ENCODE assay signal across 27 cellular contexts in the genomic region with DNA sequence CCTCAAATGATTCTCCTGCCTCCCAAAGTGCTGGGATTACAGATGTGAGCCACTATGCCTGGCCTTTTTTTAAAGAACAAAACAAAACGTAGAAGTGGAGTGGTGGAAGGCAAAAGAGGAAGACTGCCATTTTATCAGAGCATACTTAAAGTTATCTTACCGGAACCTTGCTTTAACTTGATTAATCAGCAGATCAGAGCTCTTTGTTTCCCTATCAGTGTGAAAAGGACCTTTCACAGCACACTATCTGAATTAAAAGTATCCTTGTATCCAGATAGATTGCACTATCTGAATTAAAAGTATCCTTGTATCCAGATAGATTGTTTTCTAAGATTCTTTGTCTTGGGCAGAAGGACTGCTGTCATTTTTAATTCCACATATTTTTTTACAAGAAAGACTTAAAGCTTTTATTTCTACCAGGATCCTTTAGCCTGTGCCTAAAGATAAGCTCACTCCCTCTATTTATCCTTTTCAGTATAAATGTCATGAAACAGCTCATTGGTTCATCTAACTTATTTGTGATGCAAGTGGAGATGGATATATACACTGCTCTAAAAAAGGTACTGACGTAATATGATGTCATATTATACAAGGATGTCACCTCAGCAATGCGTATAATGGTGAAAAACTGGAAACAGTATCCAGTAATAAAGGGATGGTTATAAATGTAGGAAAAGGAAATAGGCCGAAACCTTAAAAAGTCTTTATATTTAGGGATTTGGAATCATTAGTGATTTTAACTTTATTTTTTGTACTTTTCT.
"Had no signal": no experiment of that assay in that cellular context is flagged by ENCODE, and none has a peak within 500 bp of the region (broad histone marks: within the 10 kb centered on the region; RNA-seq: fewer than 3 reads in every experiment).

No MANE protein-coding gene starts in this region.

- H3K27ac ChIP-seq: brain microvascular endothelial cell, esophagus muscularis mucosa, heart left ventricle, ovary, skin epidermis, thyroid gland, upper lobe of left lung, VCaP had no signal

- ATAC-seq: activated CD4-positive, CD25-positive, alpha-beta regulatory T cell treated with anti-CD3 and anti-CD28 coated beads, Interleukin-2, amount 50 U/mL, for 24 hours; foreskin keratinocyte; heart left ventricle; naive thymus-derived CD4-positive, alpha-beta T cell; sciatic nerve had no signal

- H3K4me3 Mint-ChIP-seq: activated CD4-positive, alpha-beta memory T cell treated with anti-CD3 and anti-CD28 coated beads, Interleukin-2, amount 10 ng/mL, durations not matched to agents 7 days and 5 days; activated CD4-positive, alpha-beta T cell treated with anti-CD3 and anti-CD28 coated beads, Interleukin-2, amount 10 ng/mL, durations not matched to agents 24 days and 14 days; endodermal cell; naive thymus-derived CD4-positive, alpha-beta T cell; stimulated activated naive CD8-positive, alpha-beta T cell treated with anti-CD3 and anti-CD28 coated beads, Interleukin-15, Interleukin-2, amounts not matched to agents 100 ng/mL and 50 ng/mL, for 24 hours had no signal

- H3K4me1 ChIP-seq: esophagus muscularis mucosa, foreskin keratinocyte, heart left ventricle, thyroid gland, upper lobe of left lung had no signal

- H3K36me3 ChIP-seq: ovary had no signal

- H3K9me3 ChIP-seq: esophagus muscularis mucosa, heart left ventricle, ovary, thyroid gland, upper lobe of left lung had no signal

- H3K4me1 Mint-ChIP-seq: naive thymus-derived CD4-positive, alpha-beta T cell had no signal

- H3K9me3 Mint-ChIP-seq: activated CD4-positive, alpha-beta memory T cell treated with anti-CD3 and anti-CD28 coated beads, Interleukin-2, amount 10 ng/mL, durations not matched to agents 7 days and 5 days; activated CD4-positive, alpha-beta T cell treated with anti-CD3 and anti-CD28 coated beads, Interleukin-2, amount 10 ng/mL, durations not matched to agents 24 days and 14 days; endodermal cell; naive thymus-derived CD4-positive, alpha-beta T cell; stimulated activated naive CD8-positive, alpha-beta T cell treated with anti-CD3 and anti-CD28 coated beads, Interleukin-15, Interleukin-2, amounts not matched to agents 100 ng/mL and 50 ng/mL, for 24 hours had no signal

- H3K27me3 Mint-ChIP-seq: activated CD4-positive, alpha-beta memory T cell treated with anti-CD3 and anti-CD28 coated beads, Interleukin-2, amount 10 ng/mL, durations not matched to agents 7 days and 5 days; activated CD4-positive, alpha-beta T cell treated with anti-CD3 and anti-CD28 coated beads, Interleukin-2, amount 10 ng/mL, durations not matched to agents 24 days and 14 days; naive thymus-derived CD4-positive, alpha-beta T cell; progenitor cell of endocrine pancreas; stimulated activated naive CD8-positive, alpha-beta T cell treated with anti-CD3 and anti-CD28 coated beads, Interleukin-15, Interleukin-2, amounts not matched to agents 100 ng/mL and 50 ng/mL, for 24 hours had no signal

- DNase-seq: activated CD4-positive, alpha-beta memory T cell treated with anti-CD3 and anti-CD28 coated beads, Interleukin-2, amount 10 ng/mL, durations not matched to agents 7 days and 5 days; activated CD4-positive, alpha-beta T cell treated with anti-CD3 and anti-CD28 coated beads, Interleukin-2, amount 10 ng/mL, durations not matched to agents 24 days and 14 days; activated CD8-positive, alpha-beta memory T cell treated with anti-CD3 and anti-CD28 coated beads, Interleukin-2, amount 50 U/mL, for 48 hours; activated gamma-delta T cell treated with Interleukin-2 at 50 U/mL for 16 hours; activated naive CD4-positive, alpha-beta T cell treated with anti-CD3 and anti-CD28 coated beads, Interleukin-2, amount 50 U/mL, for 16 hours; amniotic stem cell; brain microvascular endothelial cell; cortex of kidney; endodermal cell; foreskin keratinocyte; heart left ventricle; hypothalamus; midbrain; naive thymus-derived CD4-positive, alpha-beta T cell; ovary; stimulated activated CD4-positive, alpha-beta T cell treated with anti-CD3 and anti-CD28 coated beads, Interleukin-12 subunit alpha, Interleukin-12 subunit beta, amount 100 ng/mL, for 4 hours; stimulated activated CD4-positive, alpha-beta T cell treated with anti-CD3 and anti-CD28 coated beads, Interleukin-4, amount 100 ng/mL, for 1 hour; T-helper 9 cell; thyroid gland; upper lobe of left lung had no signal

- H3K27me3 ChIP-seq: brain microvascular endothelial cell, esophagus muscularis mucosa, foreskin keratinocyte, heart left ventricle, ovary, thyroid gland, upper lobe of left lung had no signal

- H3K27ac Mint-ChIP-seq: activated CD4-positive, alpha-beta memory T cell treated with anti-CD3 and anti-CD28 coated beads, Interleukin-2, amount 10 ng/mL, durations not matched to agents 7 days and 5 days; stimulated activated naive CD8-positive, alpha-beta T cell treated with anti-CD3 and anti-CD28 coated beads, Interleukin-15, Interleukin-2, amounts not matched to agents 100 ng/mL and 50 ng/mL, for 24 hours had no signal

- H3K4me3 ChIP-seq: esophagus muscularis mucosa, heart left ventricle, ovary, skin epidermis, thyroid gland, upper lobe of left lung had no signal
